In the genomic region with DNA sequence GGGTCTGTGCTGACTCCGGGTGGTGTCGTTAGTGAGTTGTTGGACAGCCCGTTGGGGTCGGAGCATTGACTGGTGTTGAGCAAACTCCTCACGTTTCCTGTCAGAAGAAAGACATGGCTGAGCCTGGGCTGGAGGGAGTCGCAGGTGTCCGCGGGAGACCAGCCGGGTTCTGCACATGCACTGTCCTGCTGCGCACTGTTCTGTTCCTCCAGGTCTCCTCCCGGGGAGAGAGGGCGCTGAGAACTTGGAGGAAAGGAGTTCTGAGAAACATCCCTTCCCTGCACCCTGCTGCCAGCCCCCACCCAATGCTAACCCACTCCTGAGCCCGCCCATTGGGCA, we compare ENCODE assay signal across 8 cellular contexts. TPM values are rescaled to one million over a fixed set of nuclear protein-coding genes. Genes with fewer than 3 reads are reported as not detected.
DNase-seq lines count a peak whose midpoint lies in the region; ATAC-seq and TF ChIP-seq lines count a peak whose summit lies in the region.

No MANE protein-coding gene starts in this region.

- H3K4me1 Mint-ChIP-seq in CD4-positive, alpha-beta memory T cell = peaks cover 19 to 57% (median 35%) of the 10 kb centered on the region in 4 donors
- peaks cover 18% of the 10 kb centered on the region for H3K4me1 Mint-ChIP-seq in endothelial cell (ENCODE audit: unreplicated experiment)

- no peaks in the 10 kb centered on the region for H3K27me3 ChIP-seq in CD4-positive, alpha-beta memory T cell (ENCODE audit: insufficient read depth, low read length)
- H3K27me3 ChIP-seq in neutrophil = peaks cover 20% of the 10 kb centered on the region

- H3K27ac ChIP-seq in CD4-positive, alpha-beta memory T cell (ENCODE audit: low read depth, low read length) = peak overlapping the region; percentile 78
- no peak overlapping the region for H3K27ac ChIP-seq in neutrophil

- H3K27ac Mint-ChIP-seq in CD4-positive, alpha-beta memory T cell = peak overlapping the region in 5 of 7 donors; percentile 75 to 99 (median 98)
- H3K27ac Mint-ChIP-seq in endothelial cell (ENCODE audit: unreplicated experiment) = no peak overlapping the region

- intact Hi-C loops in CD4-positive, alpha-beta memory T cell (cut with micrococcal nuclease) = loop anchor here (5.0 kb wide), 2 partner anchors 216 to 334 kb away; a partner anchor contains a TSS

- H3K9me3 ChIP-seq in CD4-positive, alpha-beta memory T cell (ENCODE audit: control insufficient read depth in 1 of 2, low read length in 2 of 2) = peaks cover 0 to 26% of the 10 kb centered on the region in 2 donors
- H3K9me3 ChIP-seq in neutrophil = peaks cover 4% of the 10 kb centered on the region

- H3K4me1 ChIP-seq in CD4-positive, alpha-beta memory T cell (ENCODE audit: insufficient read depth, low read length) = peaks cover 15% of the 10 kb centered on the region
- peaks cover 18 to 24% of the 10 kb centered on the region in 2 experiments for H3K4me1 ChIP-seq in neutrophil (ENCODE audit: control insufficient read depth in 1 of 2, insufficient read depth in 1 of 2, low read depth in 1 of 2, low read length in 1 of 2)

- peak overlapping the region; percentile 68 to 99 for H3K4me3 ChIP-seq in CD4-positive, alpha-beta memory T cell (ENCODE audit: low read length in 2 of 2)
- peak overlapping the region; percentile 88 to 90 for H3K4me3 ChIP-seq in neutrophil (ENCODE audit: low read depth in 1 of 2, low read length in 1 of 2)

- CTCF ChIA-PET in CD4-positive, alpha-beta memory T cell (lab: Charles Lee; ENCODE audit: partially characterized antibody) = interaction anchor here (1.3 kb wide), 1 partner anchor 135 kb away, joined by 3 read pairs; no protein-coding TSS in a partner anchor

- H3K4me3 Mint-ChIP-seq in CD4-positive, alpha-beta memory T cell = peak overlapping the region; percentile 96 to 100 (median 99)
- peak overlapping the region; percentile 99 for H3K4me3 Mint-ChIP-seq in endothelial cell (ENCODE audit: unreplicated experiment)

- TF ChIP-seq CTCF in endothelial cell (IDR thresholded peaks at IDR 0.05; ENCODE audit: unreplicated experiment) = no peak
- no peak for TF ChIP-seq CTCF in neutrophil (IDR thresholded peaks at IDR 0.05)

- no peak for DNase-seq in CD4-positive, alpha-beta memory T cell
- DNase-seq in OCI-M1 (lab: John Stamatoyannopoulos, UW) = peak; percentile 39
- DNase-seq in endothelial cell (ENCODE audit: low spot score) = peak; percentile 7
- no peak for DNase-seq in NCI-H1694 (lab: John Stamatoyannopoulos, UW)

- H3K9me3 Mint-ChIP-seq in CD4-positive, alpha-beta memory T cell = peaks cover 2 to 69% (median 48%) of the 10 kb centered on the region in 8 donors
- no peaks in the 10 kb centered on the region for H3K9me3 Mint-ChIP-seq in endothelial cell (ENCODE audit: unreplicated experiment)

- ATAC-seq in GM18909 (IDR thresholded peaks at IDR 0.05; ENCODE audit: poor library complexity, unreplicated experiment) (no peak), HG03442 (IDR thresholded peaks at IDR 0.05; ENCODE audit: unreplicated experiment) (no peak), HG02623 (IDR thresholded peaks at IDR 0.05; ENCODE audit: unreplicated experiment) (no peak)

- H3K27me3 Mint-ChIP-seq in CD4-positive, alpha-beta memory T cell = peaks cover 0 to 3% of the 10 kb centered on the region in 2 donors
- peaks cover 19% of the 10 kb centered on the region for H3K27me3 Mint-ChIP-seq in endothelial cell (ENCODE audit: unreplicated experiment)

- peaks cover 50 to 55% of the 10 kb centered on the region in 2 donors for H3K36me3 Mint-ChIP-seq in CD4-positive, alpha-beta memory T cell
- H3K36me3 Mint-ChIP-seq in endothelial cell (ENCODE audit: low read depth, unreplicated experiment) = peaks cover 17% of the 10 kb centered on the region

- POLR2A ChIA-PET in CD4-positive, alpha-beta memory T cell (lab: Charles Lee; ENCODE audit: partially characterized antibody) = interaction anchor here (0.8 to 3.2 kb wide), 4 partner anchors 27 to 214 kb away, joined by 3 to 33 read pairs (median 6); a partner anchor contains a TSS

- peaks cover 2% of the 10 kb centered on the region for H3K36me3 ChIP-seq in CD4-positive, alpha-beta memory T cell (ENCODE audit: insufficient read depth, low read length)
- no peaks in the 10 kb centered on the region for H3K36me3 ChIP-seq in neutrophil

RNA-seq across cellular contexts. Expression of a gene that starts 1.1 kb away (rescaled TPM):
- 10 to 100 TPM; 55.2 to 59.6 TPM for total RNA-seq in CD4-positive, alpha-beta memory T cell
- polyA plus RNA-seq in CD4-positive, alpha-beta memory T cell = 1 to 10 TPM; 7.5 to 9.3 TPM
- total RNA-seq in endothelial cell (ENCODE audit: unreplicated experiment) = 17.0 TPM

RNA-seq across cellular contexts. Expression of a gene that starts 33.5 kb away (rescaled TPM):
- not detected for total RNA-seq in CD4-positive, alpha-beta memory T cell
- polyA plus RNA-seq in CD4-positive, alpha-beta memory T cell = not detected
- total RNA-seq in endothelial cell (ENCODE audit: unreplicated experiment) = 2.4 TPM

Comparison
In these comparisons a context has a peak if more than half of its experiments do, and no peak if none do; other contexts are left out.
1. DNase-seq: peak in OCI-M1 (single experiment) and endothelial cell (single experiment); none in CD4-positive, alpha-beta memory T cell (0 of 5) and NCI-H1694 (single experiment).